8 cellular contexts compared by ENCODE assay signal in genomic region chr16:28823291-28823718, GRCh38. TPM values are rescaled to one million over a fixed set of nuclear protein-coding genes. Genes with fewer than 3 reads are reported as not detected.
DNase-seq lines count a peak whose midpoint lies in the region; ATAC-seq lines count a peak whose summit lies in the region.

No MANE protein-coding gene starts in this region.

- H3K36me3 ChIP-seq in iPS-18a (ENCODE audit: control insufficient read depth, low read depth, low read length), result peaks cover 37% of the 10 kb centered on the region
- peaks cover 19% of the 10 kb centered on the region in 2 donors for H3K36me3 ChIP-seq in stomach smooth muscle (ENCODE audit: control insufficient read depth in 2 of 2, insufficient read depth in 2 of 2, low read length in 2 of 2)

- peak overlapping the region; percentile 99 for H3K4me3 ChIP-seq in iPS-18a (ENCODE audit: low read length)
- peak overlapping the region; percentile 84 to 95 for H3K4me3 ChIP-seq in stomach smooth muscle (ENCODE audit: low read length in 2 of 2)

- H3K27ac Mint-ChIP-seq in activated naive CD8-positive, alpha-beta T cell treated with anti-CD3 and anti-CD28 coated beads, Interleukin-2, amount 10 ng/mL, durations not matched to agents 7 days and 5 days, result peak overlapping the region; percentile 85

- H3K27me3 ChIP-seq in iPS-18a (ENCODE audit: control insufficient read depth, insufficient read depth, low read length), result no peaks in the 10 kb centered on the region
- no peaks in the 10 kb centered on the region for H3K27me3 ChIP-seq in stomach smooth muscle (ENCODE audit: control insufficient read depth in 1 of 2, insufficient read depth in 2 of 2, low read length in 2 of 2)

- H3K27ac ChIP-seq in iPS-18a (ENCODE audit: low read length), result peak overlapping the region; percentile 31
- peak overlapping the region; percentile 95 for H3K27ac ChIP-seq in stomach smooth muscle (ENCODE audit: low read length)

- no peaks in the 10 kb centered on the region for H3K9me3 ChIP-seq in iPS-18a (ENCODE audit: control insufficient read depth, low read depth, low read length)
- no peaks in the 10 kb centered on the region for H3K9me3 ChIP-seq in stomach smooth muscle (ENCODE audit: control insufficient read depth in 2 of 2, low read length in 2 of 2)

- peak overlapping the region; percentile 98 for H3K4me3 Mint-ChIP-seq in activated naive CD8-positive, alpha-beta T cell treated with anti-CD3 and anti-CD28 coated beads, Interleukin-2, amount 10 ng/mL, durations not matched to agents 7 days and 5 days

- DNase-seq in activated naive CD8-positive, alpha-beta T cell treated with anti-CD3 and anti-CD28 coated beads, Interleukin-2, amount 10 ng/mL, durations not matched to agents 7 days and 5 days, result peak; percentile 78
- no peak for DNase-seq in NCI-H2029 treated with DMSO at 0.1 percent for 48 hours (lab: John Stamatoyannopoulos, UW)
- DNase-seq in iPS-NIHi11 (ENCODE audit: low spot score), result no peak
- DNase-seq in NCI-H2029 (lab: John Stamatoyannopoulos, UW), result no peak

- peaks cover 6% of the 10 kb centered on the region for H3K4me1 ChIP-seq in iPS-18a (ENCODE audit: control insufficient read depth, low read depth, low read length)
- peaks cover 26% of the 10 kb centered on the region for H3K4me1 ChIP-seq in stomach smooth muscle (ENCODE audit: control insufficient read depth, insufficient read depth, low read length)

- no peaks in the 10 kb centered on the region for H3K27me3 Mint-ChIP-seq in activated naive CD8-positive, alpha-beta T cell treated with anti-CD3 and anti-CD28 coated beads, Interleukin-2, amount 10 ng/mL, durations not matched to agents 7 days and 5 days

- POLR2A ChIA-PET in activated naive CD8-positive, alpha-beta T cell treated with anti-CD3 and anti-CD28 coated beads, Interleukin-2, amount 10 ng/mL, durations not matched to agents 7 days and 5 days (lab: Charles Lee), result interaction anchor here (0.7 to 4.2 kb wide), 19 partner anchors 9 to 329 kb away, joined by 3 to 65 read pairs (median 7); partner anchors contain the start of genes APOBR, NFATC2IP, RABEP2 and SGF29

- H3K4me1 Mint-ChIP-seq in activated naive CD8-positive, alpha-beta T cell treated with anti-CD3 and anti-CD28 coated beads, Interleukin-2, amount 10 ng/mL, durations not matched to agents 7 days and 5 days, result peaks cover 37% of the 10 kb centered on the region

- no peaks in the 10 kb centered on the region for H3K9me3 Mint-ChIP-seq in activated naive CD8-positive, alpha-beta T cell treated with anti-CD3 and anti-CD28 coated beads, Interleukin-2, amount 10 ng/mL, durations not matched to agents 7 days and 5 days

- peak; percentile 25 for ATAC-seq in GM18868 (IDR thresholded peaks at IDR 0.05; ENCODE audit: unreplicated experiment)
- peak; percentile 13 for ATAC-seq in HG03095 (IDR thresholded peaks at IDR 0.05; ENCODE audit: unreplicated experiment)
- no peak for ATAC-seq in activated naive CD8-positive, alpha-beta T cell treated with anti-CD3 and anti-CD28 coated beads, Interleukin-2, amount 10 ng/mL, durations not matched to agents 7 days and 5 days (ENCODE audit: low read depth)

- peaks cover 25% of the 10 kb centered on the region for H3K36me3 Mint-ChIP-seq in activated naive CD8-positive, alpha-beta T cell treated with anti-CD3 and anti-CD28 coated beads, Interleukin-2, amount 10 ng/mL, durations not matched to agents 7 days and 5 days

- H3K9ac ChIP-seq in iPS-18a (ENCODE audit: low read length) (peak overlapping the region; percentile 99), stomach smooth muscle (ENCODE audit: low read length in 2 of 2) (peak overlapping the region; percentile 84 to 87)

RNA-seq across cellular contexts. Expression of gene ATXN2L, which starts 0.5 kb away (rescaled TPM):
- total RNA-seq in activated naive CD8-positive, alpha-beta T cell treated with anti-CD3 and anti-CD28 coated beads, Interleukin-2, amount 10 ng/mL, durations not matched to agents 7 days and 5 days, result 100 to 1,000 TPM; 296 to 304 TPM

RNA-seq across cellular contexts. Expression of gene TUFM, which starts 22.8 kb away (rescaled TPM):
- 100 to 1,000 TPM; 117 to 119 TPM for total RNA-seq in activated naive CD8-positive, alpha-beta T cell treated with anti-CD3 and anti-CD28 coated beads, Interleukin-2, amount 10 ng/mL, durations not matched to agents 7 days and 5 days

RNA-seq across cellular contexts. Expression of gene SH2B1, which starts 40.3 kb away (rescaled TPM):
- 10 to 100 TPM; 78.9 to 81.0 TPM for total RNA-seq in activated naive CD8-positive, alpha-beta T cell treated with anti-CD3 and anti-CD28 coated beads, Interleukin-2, amount 10 ng/mL, durations not matched to agents 7 days and 5 days

RNA-seq across cellular contexts. Expression of gene ATP2A1, which starts 55.0 kb away (rescaled TPM):
- 1 to 10 TPM; 2.5 to 4.6 TPM for total RNA-seq in activated naive CD8-positive, alpha-beta T cell treated with anti-CD3 and anti-CD28 coated beads, Interleukin-2, amount 10 ng/mL, durations not matched to agents 7 days and 5 days
